8 cellular contexts compared by ENCODE assay signal in genomic region chrX:107025538-107025937, GRCh38. TPM values are rescaled to one million over a fixed set of nuclear protein-coding genes. Genes with fewer than 3 reads are reported as not detected.
DNase-seq lines count a peak whose midpoint lies in the region; ATAC-seq lines count a peak whose summit lies in the region.

No MANE protein-coding gene starts in this region.

- no peaks in the 10 kb centered on the region for H3K4me1 ChIP-seq in CD4-positive, CD25-positive, alpha-beta regulatory T cell (ENCODE audit: control insufficient read depth, insufficient read depth, low read length, poor library complexity, severe bottlenecking)

- H3K4me3 Mint-ChIP-seq in CD4-positive, CD25-positive, alpha-beta regulatory T cell = no peak overlapping the region

- H3K4me3 ChIP-seq in CD4-positive, CD25-positive, alpha-beta regulatory T cell (ENCODE audit: low read depth, low read length) = no peak overlapping the region

- H3K9me3 ChIP-seq in CD4-positive, CD25-positive, alpha-beta regulatory T cell (ENCODE audit: control insufficient read depth in 2 of 2, low read length in 2 of 2) = no peaks in the 10 kb centered on the region

- no peak overlapping the region for H3K27ac Mint-ChIP-seq in CD4-positive, CD25-positive, alpha-beta regulatory T cell

- ATAC-seq in CD4-positive, CD25-positive, alpha-beta regulatory T cell (ENCODE audit: low read depth in 2 of 2) = no peak
- ATAC-seq in HG03457 (IDR thresholded peaks at IDR 0.05; ENCODE audit: unreplicated experiment) = no peak
- ATAC-seq in HG03025 (IDR thresholded peaks at IDR 0.05; ENCODE audit: low FRiP score, unreplicated experiment) = no peak

- H3K36me3 ChIP-seq in CD4-positive, CD25-positive, alpha-beta regulatory T cell (ENCODE audit: control insufficient read depth, insufficient read depth, low read length) = no peaks in the 10 kb centered on the region

- no peaks in the 10 kb centered on the region for H3K4me1 Mint-ChIP-seq in CD4-positive, CD25-positive, alpha-beta regulatory T cell

- no peak overlapping the region for H3K27ac ChIP-seq in CD4-positive, CD25-positive, alpha-beta regulatory T cell (ENCODE audit: insufficient read depth, low read length, poor library complexity, severe bottlenecking)

- no peaks in the 10 kb centered on the region for H3K36me3 Mint-ChIP-seq in CD4-positive, CD25-positive, alpha-beta regulatory T cell

- H3K9me3 Mint-ChIP-seq in CD4-positive, CD25-positive, alpha-beta regulatory T cell = no peaks in the 10 kb centered on the region

- DNase-seq in CD4-positive, CD25-positive, alpha-beta regulatory T cell = peak in 2 of 3 donors; percentile 9 to 29
- DNase-seq in HCEC 1CT (peak; percentile 17), OCI-M1 (lab: John Stamatoyannopoulos, UW) (peak; percentile 63), fibroblast of peridontal ligament (ENCODE audit: extremely low read depth) (peak; percentile 34), stromal cell of bone marrow (ENCODE audit: low read depth) (peak; percentile 7), COR-L47 (lab: John Stamatoyannopoulos, UW) (no peak)

- H3K27me3 ChIP-seq in CD4-positive, CD25-positive, alpha-beta regulatory T cell (ENCODE audit: control insufficient read depth, insufficient read depth, low read length) = no peaks in the 10 kb centered on the region

- H3K27me3 Mint-ChIP-seq in CD4-positive, CD25-positive, alpha-beta regulatory T cell = peaks cover 9% of the 10 kb centered on the region

RNA-seq across cellular contexts. Expression of gene MORC4, which starts 25.5 kb away (rescaled TPM):
- total RNA-seq in CD4-positive, CD25-positive, alpha-beta regulatory T cell = 12.1 TPM
- 1 to 10 TPM; 6.7 to 7.8 (median 7.5) TPM for polyA plus RNA-seq in CD4-positive, CD25-positive, alpha-beta regulatory T cell
